8 cellular contexts compared by ENCODE assay signal in genomic region chr4:86977621-86978184, GRCh38. TPM values are rescaled to one million over a fixed set of nuclear protein-coding genes. Genes with fewer than 3 reads are reported as not detected.
A peak's percentile ranks its signal among the peaks of the same experiment; 100 is the strongest.
DNase-seq lines count a peak whose midpoint lies in the region; ATAC-seq, FAIRE-seq and TF ChIP-seq lines count a peak whose summit lies in the region.

No MANE protein-coding gene starts in this region.

- peaks cover 49% of the 10 kb centered on the region for H3K4me1 Mint-ChIP-seq in T-helper 2 cell treated with Interferon-gamma antibody and Interleukin-4, amounts not matched to agents 5 μg/mL and 100 μg/mL, for 36 hours (ENCODE audit: low read depth)

- no peak for FAIRE-seq in frontal cortex (lab: Jason Lieb, UNC)

- H3K9me3 ChIP-seq in stomach = no peaks in the 10 kb centered on the region

- H3K4me1 ChIP-seq in stomach = peaks cover 17 to 48% (median 33%) of the 10 kb centered on the region in 4 donors

- TF ChIP-seq CTCF in stomach (IDR thresholded peaks at IDR 0.05) = no peak

- H3K4me3 Mint-ChIP-seq in T-helper 2 cell treated with Interferon-gamma antibody and Interleukin-4, amounts not matched to agents 5 μg/mL and 100 μg/mL, for 36 hours = peak overlapping the region; percentile 27

- H3K27me3 ChIP-seq in stomach = no peaks in the 10 kb centered on the region

- H3K36me3 Mint-ChIP-seq in T-helper 2 cell treated with Interferon-gamma antibody and Interleukin-4, amounts not matched to agents 5 μg/mL and 100 μg/mL, for 36 hours (ENCODE audit: low read depth) = peaks cover 13% of the 10 kb centered on the region

- H3K27ac ChIP-seq in stomach = peak overlapping the region in 2 of 5 donors; percentile 24 to 40

- H3K9me3 Mint-ChIP-seq in T-helper 2 cell treated with Interferon-gamma antibody and Interleukin-4, amounts not matched to agents 5 μg/mL and 100 μg/mL, for 36 hours = no peaks in the 10 kb centered on the region

- ATAC-seq in GM19452 (IDR thresholded peaks at IDR 0.05; ENCODE audit: unreplicated experiment) (peak; percentile 83), HG03378 (IDR thresholded peaks at IDR 0.05; ENCODE audit: unreplicated experiment) (peak; percentile 93)

- DNase-seq in DMS79 treated with DMSO at 0.1 percent for 48 hours (lab: John Stamatoyannopoulos, UW) (peak; percentile 22), kidney tubule cell (ENCODE audit: low spot score) (peak; percentile 91), stomach (no peak), frontal cortex (ENCODE audit: low spot score in 2 of 2) (no peak), OCI-M2 (lab: John Stamatoyannopoulos, UW; ENCODE audit: unreplicated experiment) (no peak)
- peak; percentile 28 for DNase-seq in T-helper 2 cell treated with Interferon-gamma antibody and Interleukin-4, amounts not matched to agents 5 μg/mL and 100 μg/mL, for 36 hours (ENCODE audit: low spot score)

- intact Hi-C loops in stomach (cut with DNase I; ENCODE audit: low total_unique reads) = no loop called here

- WGBS in stomach, 5 donors = 26 to 45% (median 34%) methylated on average over 5 of the region's 5 CpGs

- peaks cover 0 to 6% (median 0%) of the 10 kb centered on the region in 4 donors for H3K36me3 ChIP-seq in stomach

- no peak for TF ChIP-seq POLR2A in stomach (IDR thresholded peaks at IDR 0.05)

- TF ChIP-seq EP300 in stomach (IDR thresholded peaks at IDR 0.05) = no peak

- peak overlapping the region; percentile 52 for H3K27ac Mint-ChIP-seq in T-helper 2 cell treated with Interferon-gamma antibody and Interleukin-4, amounts not matched to agents 5 μg/mL and 100 μg/mL, for 36 hours

- H3K27me3 Mint-ChIP-seq in T-helper 2 cell treated with Interferon-gamma antibody and Interleukin-4, amounts not matched to agents 5 μg/mL and 100 μg/mL, for 36 hours (ENCODE audit: low read depth) = no peaks in the 10 kb centered on the region

- no peak overlapping the region for H3K4me3 ChIP-seq in stomach

RNA-seq across cellular contexts. Expression of gene AFF1, which starts 42.9 kb away (rescaled TPM):
- total RNA-seq in stomach = 100 to 1,000 TPM in 1 of 5 donors, 10 to 100 TPM in 4; 57.5 to 177 (median 78.5) TPM
- polyA plus RNA-seq in stomach = 10 to 100 TPM in 1 of 3 donors, 1 to 10 TPM in 2; 6.9 to 10.7 (median 7.1) TPM
- total RNA-seq in frontal cortex = 2.9 TPM

Comparison
In these comparisons a context has a peak if more than half of its experiments do, and no peak if none do; other contexts are left out.
1. DNase-seq: peak in DMS79 treated with DMSO at 0.1 percent for 48 hours (single experiment), T-helper 2 cell treated with Interferon-gamma antibody and Interleukin-4, amounts not matched to agents 5 μg/mL and 100 μg/mL, for 36 hours (single experiment) and kidney tubule cell (single experiment); none in stomach (single experiment), frontal cortex (0 of 2) and OCI-M2 (single experiment).
2. RNA of gene AFF1, which starts 42.9 kb away (total RNA-seq): 57.5 to 177 TPM in stomach; 2.9 TPM in frontal cortex (single experiment); every median in the first group is over 10 times any median in the second.